Comparison of ENCODE assay signal across 2 cellular contexts in genomic region chr15:39345176-39345575, GRCh38.
TF ChIP-seq lines count a peak whose summit lies in the region.

No MANE protein-coding gene starts in this region.

TF ChIP-seq in IMR-90, 13 proteins besides CTCF, POLR2A, EP300 and RAD21:
- no peak for TF ChIP-seq CEBPB (IDR thresholded peaks at IDR 0.05; ENCODE audit: low read depth, low read length)
- TF ChIP-seq RCOR1 (IDR thresholded peaks at IDR 0.05; ENCODE audit: insufficient replicate concordance, low read length) = no peak
- TF ChIP-seq MAFK (IDR thresholded peaks at IDR 0.05; ENCODE audit: low read depth, low read length) = no peak
- no peak for TF ChIP-seq SMC3 (IDR thresholded peaks at IDR 0.05; ENCODE audit: low read depth, low read length)
- no peak for TF ChIP-seq CHD1 (IDR thresholded peaks at IDR 0.05; ENCODE audit: low read depth, low read length)
- TF ChIP-seq MAZ (IDR thresholded peaks at IDR 0.05; ENCODE audit: borderline replicate concordance, low read depth, low read length) = no peak
- TF ChIP-seq FOS (IDR thresholded peaks at IDR 0.05; ENCODE audit: low read depth, low read length) = no peak
- no peak for TF ChIP-seq ELK1 (IDR thresholded peaks at IDR 0.05; ENCODE audit: borderline replicate concordance, low read depth, low read length)
- TF ChIP-seq MXI1 (IDR thresholded peaks at IDR 0.05; ENCODE audit: borderline replicate concordance, low read depth, low read length) = no peak
- TF ChIP-seq NFE2L2 (IDR thresholded peaks at IDR 0.05; ENCODE audit: low read depth, low read length) = no peak
- TF ChIP-seq RFX5 (IDR thresholded peaks at IDR 0.05; ENCODE audit: low read depth, low read length) = no peak
- TF ChIP-seq BHLHE40 (IDR thresholded peaks at IDR 0.05; ENCODE audit: low read depth, low read length) = no peak
- TF ChIP-seq USF2 (IDR thresholded peaks at IDR 0.05; ENCODE audit: low read depth, low read length) = no peak
TF ChIP-seq in IMR-90: peak in this region for 0.

TF ChIP-seq in H1, 55 proteins besides CTCF, POLR2A, EP300 and RAD21:
- TF ChIP-seq BRCA1 (IDR thresholded peaks at IDR 0.05; ENCODE audit: low read depth, low read length) (no peak), EZH2 (IDR thresholded peaks at IDR 0.05; ENCODE audit: low read depth, low read length, severe bottlenecking) (no peak), KDM4A (IDR thresholded peaks at IDR 0.05; ENCODE audit: low read depth, low read length, severe bottlenecking) (no peak), ASH2L (IDR thresholded peaks at IDR 0.05; ENCODE audit: low read length) (no peak), TAF1 (IDR thresholded peaks at IDR 0.05; ENCODE audit: low read depth, low read length) (no peak), CEBPB (IDR thresholded peaks at IDR 0.05; ENCODE audit: low read depth, low read length) (no peak), USF2 (IDR thresholded peaks at IDR 0.05; ENCODE audit: low read length) (no peak), YY1 (IDR thresholded peaks at IDR 0.05; ENCODE audit: low read depth, low read length) (no peak), CTBP2 (IDR thresholded peaks at IDR 0.05; ENCODE audit: borderline replicate concordance, insufficient read depth, insufficient read length, low read length) (no peak)
TF ChIP-seq in H1: peak in this region for 0.
